ENCODE assay signal across 12 cellular contexts in the genomic region with DNA sequence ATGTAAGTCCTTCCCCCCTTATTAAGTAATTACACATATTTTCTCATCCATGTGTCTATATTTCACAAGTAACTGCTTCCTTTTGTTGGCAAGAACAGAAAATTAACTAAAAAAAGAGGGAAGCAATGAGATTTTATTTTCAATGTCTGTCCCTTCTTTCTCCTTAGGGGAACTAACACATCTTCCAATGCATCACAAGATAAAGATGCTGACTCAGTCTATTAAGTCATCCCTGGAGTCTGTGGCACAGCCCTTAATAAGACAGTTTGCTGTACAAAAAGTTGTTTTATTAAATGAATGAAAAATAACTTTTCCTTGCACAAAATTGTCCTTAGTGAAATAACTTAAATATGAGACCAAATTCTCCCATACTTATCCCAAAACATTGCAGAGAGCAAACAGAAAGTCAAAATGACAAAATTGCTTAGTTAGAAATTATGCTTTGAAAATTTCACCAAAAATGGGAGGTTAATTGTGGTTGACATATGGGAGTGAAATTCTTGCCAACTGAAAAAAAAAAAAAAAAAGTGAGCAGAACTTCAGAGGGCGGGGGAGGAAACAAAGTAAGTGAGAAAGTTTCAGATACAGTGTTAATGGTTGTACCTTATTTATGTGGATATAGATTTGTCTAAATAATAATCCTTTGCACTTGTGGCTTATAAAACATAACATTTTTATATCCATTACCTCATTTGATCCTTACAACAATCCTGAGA.
DNase-seq lines count a peak whose midpoint lies in the region; ATAC-seq and TF ChIP-seq lines count a peak whose summit lies in the region.
"Had no signal": no experiment of that assay in that cellular context is flagged by ENCODE, and none has a peak within 500 bp of the region (broad histone marks: within the 10 kb centered on the region; RNA-seq: fewer than 3 reads in every experiment).

No MANE protein-coding gene starts in this region.

- H3K9me2 ChIP-seq in MM.1S (replicated peaks; ENCODE audit: insufficient read depth, low read length) = no peaks in the 10 kb centered on the region
- H3K9me2 ChIP-seq in hepatocyte (replicated peaks; ENCODE audit: insufficient read depth) = no peaks in the 10 kb centered on the region

- no peak overlapping the region for H3K27ac ChIP-seq in MM.1S (ENCODE audit: low read length)
- no peak overlapping the region for H3K27ac ChIP-seq in hepatocyte
- H3K27ac ChIP-seq in WERI-Rb-1 = no peak overlapping the region
- H3K27ac ChIP-seq in Peyer's patch = no peak overlapping the region
- H3K27ac ChIP-seq: lower lobe of right lung had no signal

- TF ChIP-seq CTCF in MM.1S (IDR thresholded peaks at IDR 0.05; ENCODE audit: low read length) (no peak), astrocyte of the cerebellum (IDR thresholded peaks at IDR 0.05; ENCODE audit: low read depth, low read length, missing control alignments) (no peak), hepatocyte (IDR thresholded peaks at IDR 0.05; ENCODE audit: poor library complexity) (no peak), WERI-Rb-1 (IDR thresholded peaks at IDR 0.05; ENCODE audit: low read depth, low read length) (no peak), Peyer's patch (IDR thresholded peaks at IDR 0.05) (no peak)

- DNase-seq in CD1c-positive myeloid dendritic cell (ENCODE audit: extremely low spot score) (peak; percentile 62), MM.1S (peak; percentile 47), astrocyte of the cerebellum (ENCODE audit: low read depth) (peak; percentile 6), hepatocyte (ENCODE audit: low spot score) (peak; percentile 6), WERI-Rb-1 (no peak), Peyer's patch (no peak)
- DNase-seq: CD4-positive, alpha-beta memory T cell; lower lobe of right lung; NCI-H187; posterior cingulate gyrus had no signal

- no peak overlapping the region for H3K4me2 ChIP-seq in MM.1S (ENCODE audit: low read depth, low read length)
- H3K4me2 ChIP-seq in hepatocyte = no peak overlapping the region

- no peaks in the 10 kb centered on the region for H3K36me3 ChIP-seq in MM.1S (replicated peaks; ENCODE audit: insufficient read depth, low read length)
- no peaks in the 10 kb centered on the region for H3K36me3 ChIP-seq in hepatocyte (replicated peaks; ENCODE audit: insufficient read depth, low read depth)
- H3K36me3 ChIP-seq in WERI-Rb-1 = no peaks in the 10 kb centered on the region
- H3K36me3 ChIP-seq in Peyer's patch = no peaks in the 10 kb centered on the region
- H3K36me3 ChIP-seq: lower lobe of right lung had no signal

- no peak for ATAC-seq in HG02678 (IDR thresholded peaks at IDR 0.05; ENCODE audit: unreplicated experiment)
- ATAC-seq in GM18520 (IDR thresholded peaks at IDR 0.05; ENCODE audit: unreplicated experiment) = no peak

- WGBS in hepatocyte (ENCODE audit: low lambda C conversion rate, missing lambda C conversion rate) = 96% methylated on average over 1 of the region's 1 CpG

- H3F3A ChIP-seq in MM.1S (ENCODE audit: insufficient read depth, low read length) = peaks cover 9% of the 10 kb centered on the region

- H4K20me1 ChIP-seq in MM.1S (ENCODE audit: insufficient read depth, low read length) = no peaks in the 10 kb centered on the region
- H4K20me1 ChIP-seq in hepatocyte (ENCODE audit: insufficient read depth, poor library complexity, severe bottlenecking) = no peaks in the 10 kb centered on the region

- no peak for TF ChIP-seq POLR2A in Peyer's patch (IDR thresholded peaks at IDR 0.05)

- no peaks in the 10 kb centered on the region for H3K79me2 ChIP-seq in MM.1S (ENCODE audit: low read length)
- no peaks in the 10 kb centered on the region for H3K79me2 ChIP-seq in hepatocyte

- H3K4me3 ChIP-seq in MM.1S (ENCODE audit: low read length) = no peak overlapping the region
- no peak overlapping the region for H3K4me3 ChIP-seq in astrocyte of the cerebellum (ENCODE audit: low read depth, low read length)
- H3K4me3 ChIP-seq in hepatocyte = no peak overlapping the region
- no peak overlapping the region for H3K4me3 ChIP-seq in WERI-Rb-1 (ENCODE audit: low read depth, low read length)
- H3K4me3 ChIP-seq in Peyer's patch = no peak overlapping the region
- H3K4me3 ChIP-seq: lower lobe of right lung had no signal

- H2AFZ ChIP-seq in MM.1S (ENCODE audit: low read length) (no peak overlapping the region), hepatocyte (no peak overlapping the region)

- H3K27me3 ChIP-seq in MM.1S (replicated peaks; ENCODE audit: insufficient read depth, low read length) (no peaks in the 10 kb centered on the region), hepatocyte (no peaks in the 10 kb centered on the region), WERI-Rb-1 (ENCODE audit: insufficient read depth, low read depth, severe bottlenecking) (no peaks in the 10 kb centered on the region), Peyer's patch (no peaks in the 10 kb centered on the region)

- in situ Hi-C loops in astrocyte of the cerebellum (cut with HindIII; ENCODE audit: low sequenced_read_pairs) = no loop called here

- H3K9me3 ChIP-seq in MM.1S (replicated peaks; ENCODE audit: insufficient read depth, low read length) (no peaks in the 10 kb centered on the region), hepatocyte (ENCODE audit: low read depth) (no peaks in the 10 kb centered on the region), WERI-Rb-1 (ENCODE audit: severe bottlenecking) (no peaks in the 10 kb centered on the region), Peyer's patch (no peaks in the 10 kb centered on the region)
- H3K9me3 ChIP-seq: lower lobe of right lung had no signal

- H3K4me1 ChIP-seq in MM.1S (ENCODE audit: low read length) (peaks cover 9% of the 10 kb centered on the region), hepatocyte (ENCODE audit: insufficient read depth) (no peaks in the 10 kb centered on the region), Peyer's patch (no peaks in the 10 kb centered on the region)
- H3K4me1 ChIP-seq: lower lobe of right lung had no signal

- no peak overlapping the region for H3K9ac ChIP-seq in MM.1S (ENCODE audit: low read length)

Comparison
In these comparisons a context has a peak if more than half of its experiments do, and no peak if none do; other contexts are left out.
1. DNase-seq: peak in CD1c-positive myeloid dendritic cell (single experiment), MM.1S (single experiment), astrocyte of the cerebellum (single experiment) and hepatocyte (single experiment); none in WERI-Rb-1 (single experiment) and Peyer's patch (0 of 3).